In genomic region chr2:74740395-74741075, GRCh38 we compare ENCODE assay signal across 9 cellular contexts.
DNase-seq lines count a peak whose midpoint lies in the region; ATAC-seq, FAIRE-seq and TF ChIP-seq lines count a peak whose summit lies in the region.
"Had no signal": no experiment of that assay in that cellular context is flagged by ENCODE, and none has a peak within 500 bp of the region (broad histone marks: within the 10 kb centered on the region; RNA-seq: fewer than 3 reads in every experiment).

No MANE protein-coding gene starts in this region.

- peaks cover 4% of the 10 kb centered on the region for H3K36me3 Mint-ChIP-seq in activated naive CD8-positive, alpha-beta T cell treated with anti-CD3 and anti-CD28 coated beads, Interleukin-2, amount 50 U/mL, for 24 hours (ENCODE audit: low read depth)

- no peak overlapping the region for H3K4me3 Mint-ChIP-seq in activated naive CD8-positive, alpha-beta T cell treated with anti-CD3 and anti-CD28 coated beads, Interleukin-2, amount 50 U/mL, for 24 hours

- H3K27ac Mint-ChIP-seq in activated naive CD8-positive, alpha-beta T cell treated with anti-CD3 and anti-CD28 coated beads, Interleukin-2, amount 50 U/mL, for 24 hours: no peak overlapping the region

- H3K27me3 ChIP-seq in HUES48 (ENCODE audit: control insufficient read depth, insufficient read depth, low read length): no peaks in the 10 kb centered on the region

- H3K27ac ChIP-seq in HUES48 (ENCODE audit: low read depth, low read length): peak overlapping the region; percentile 14
- H3K27ac ChIP-seq in kidney (ENCODE audit: low read depth in 2 of 2, low read length in 2 of 2): no peak overlapping the region

- no peak overlapping the region for H3K4me3 ChIP-seq in HUES48 (ENCODE audit: low read depth, low read length)
- no peak overlapping the region for H3K4me3 ChIP-seq in astrocyte of the spinal cord (ENCODE audit: low read depth, low read length)
- H3K4me3 ChIP-seq in kidney (ENCODE audit: low read length in 2 of 2): no peak overlapping the region

- no peaks in the 10 kb centered on the region for H3K36me3 ChIP-seq in HUES48 (ENCODE audit: control insufficient read depth, insufficient read depth, low read length)
- no peaks in the 10 kb centered on the region for H3K36me3 ChIP-seq in kidney (ENCODE audit: control insufficient read depth in 1 of 2, insufficient read depth in 2 of 2, low read length in 2 of 2)

- peaks cover 7% of the 10 kb centered on the region for H3K27me3 Mint-ChIP-seq in activated naive CD8-positive, alpha-beta T cell treated with anti-CD3 and anti-CD28 coated beads, Interleukin-2, amount 50 U/mL, for 24 hours

- DNase-seq in AG08396 (ENCODE audit: low spot score) (peak; percentile 88), astrocyte of the spinal cord (ENCODE audit: low read depth, low spot score) (peak; percentile 86), kidney (peak; percentile 70), DMS153 (lab: John Stamatoyannopoulos, UW) (no peak)
- no peak for DNase-seq in stimulated activated naive CD4-positive, alpha-beta T cell treated with Interleukin-2 at 50 U/mL for 16 hours (lab: John Stamatoyannopoulos, UW)
- DNase-seq in activated naive CD8-positive, alpha-beta T cell treated with anti-CD3 and anti-CD28 coated beads, Interleukin-2, amount 50 U/mL, for 24 hours: no peak
- DNase-seq: activated CD4-positive, alpha-beta T cell treated with anti-CD3 and anti-CD28 coated beads, Interleukin-2, amount 50 U/mL, for 4 hours had no signal

- H3K4me1 Mint-ChIP-seq in activated naive CD8-positive, alpha-beta T cell treated with anti-CD3 and anti-CD28 coated beads, Interleukin-2, amount 50 U/mL, for 24 hours: peaks cover 5% of the 10 kb centered on the region

- H3K9me3 Mint-ChIP-seq in activated naive CD8-positive, alpha-beta T cell treated with anti-CD3 and anti-CD28 coated beads, Interleukin-2, amount 50 U/mL, for 24 hours: peaks cover 10% of the 10 kb centered on the region

- H3K9me3 ChIP-seq in HUES48 (ENCODE audit: control insufficient read depth, insufficient read depth, low read length) (peaks cover 12% of the 10 kb centered on the region), kidney (ENCODE audit: control insufficient read depth in 1 of 2, low read length in 2 of 2) (peaks cover 2 to 4% of the 10 kb centered on the region in 2 donors)

- no peak for FAIRE-seq in kidney (lab: Jason Lieb, UNC)

- ATAC-seq in HG02885 (IDR thresholded peaks at IDR 0.05; ENCODE audit: poor library complexity, unreplicated experiment): no peak
- ATAC-seq in activated naive CD8-positive, alpha-beta T cell treated with anti-CD3 and anti-CD28 coated beads, Interleukin-2, amount 50 U/mL, for 24 hours: no peak

- TF ChIP-seq CTCF in astrocyte of the spinal cord (IDR thresholded peaks at IDR 0.05; ENCODE audit: low read depth, low read length) (no peak), kidney (IDR thresholded peaks at IDR 0.05; ENCODE audit: borderline replicate concordance, extremely low read depth, insufficient read depth) (no peak)

- in situ Hi-C loops in astrocyte of the spinal cord (cut with HindIII; ENCODE audit: low sequenced_read_pairs): no loop called here

- H3K4me1 ChIP-seq in HUES48 (ENCODE audit: control insufficient read depth, insufficient read depth, low read length) (peaks cover 16% of the 10 kb centered on the region), kidney (ENCODE audit: control insufficient read depth in 1 of 2, insufficient read depth in 1 of 2, low read depth in 1 of 2, low read length in 2 of 2) (no peaks in the 10 kb centered on the region)

- intact Hi-C loops in kidney (cut with DNase I): no loop called here

- H3K9ac ChIP-seq in HUES48 (ENCODE audit: low read depth, low read length) (no peak overlapping the region), kidney (ENCODE audit: low read length in 2 of 2) (no peak overlapping the region)

Comparison
In these comparisons a context has a peak if more than half of its experiments do, and no peak if none do; other contexts are left out.
1. DNase-seq: peak in AG08396 (single experiment), astrocyte of the spinal cord (single experiment) and kidney (single experiment); none in stimulated activated naive CD4-positive, alpha-beta T cell treated with Interleukin-2 at 50 U/mL for 16 hours (single experiment), activated naive CD8-positive, alpha-beta T cell treated with anti-CD3 and anti-CD28 coated beads, Interleukin-2, amount 50 U/mL, for 24 hours (single experiment) and DMS153 (single experiment).